1 cellular context compared by ENCODE assay signal in genomic region chr13:48236528-48237353, GRCh38.
TF ChIP-seq lines count a peak whose summit lies in the region.

No MANE protein-coding gene starts in this region.

TF ChIP-seq in HepG2, 621 proteins besides CTCF, POLR2A, EP300 and RAD21 (continued from another document):
- TF ChIP-seq SOX5 (CRISPR knock-in tag; IDR thresholded peaks at IDR 0.05; ENCODE audit: borderline replicate concordance), result peak; percentile 78
- no peak for TF ChIP-seq ZNF20 (CRISPR knock-in tag; IDR thresholded peaks at IDR 0.05)
- TF ChIP-seq HNRNPUL1 (IDR thresholded peaks at IDR 0.05; ENCODE audit: low read depth, low read length), result no peak
- no peak for TF ChIP-seq XRCC5 (optimal IDR thresholded peaks at IDR 0.05; ENCODE audit: low read length)
- TF ChIP-seq FOXP1 (IDR thresholded peaks at IDR 0.05), result no peak
- peak; percentile 65 for TF ChIP-seq FOXP1 (CRISPR knock-in tag; IDR thresholded peaks at IDR 0.05)
- TF ChIP-seq CEBPB (IDR thresholded peaks at IDR 0.05; ENCODE audit: borderline replicate concordance, low read depth, low read length), result peak; percentile 70; the same call in 1 of the 2 replicates
- TF ChIP-seq DMTF1 (CRISPR knock-in tag; IDR thresholded peaks at IDR 0.05), result no peak
- TF ChIP-seq ZNF207 (IDR thresholded peaks at IDR 0.05; ENCODE audit: borderline replicate concordance), result no peak
- peak; percentile 48; the same call in 1 of the 2 replicates for TF ChIP-seq RCOR2 (CRISPR knock-in tag; IDR thresholded peaks at IDR 0.05)
- TF ChIP-seq ZNF274 (CRISPR knock-in tag; IDR thresholded peaks at IDR 0.05), result no peak
- TF ChIP-seq ATF4 (CRISPR knock-in tag; IDR thresholded peaks at IDR 0.05), result peak in 1 of 2 experiments; percentile 62; a peak in 2 of 4 replicates
- TF ChIP-seq ZNF343 (CRISPR knock-in tag; IDR thresholded peaks at IDR 0.05), result no peak
- TF ChIP-seq PPARG (CRISPR knock-in tag; conservative IDR thresholded peaks at IDR 0.05), result 0 out of 2 replicates have a peak, but pooled peaks have one; percentile 23
- peak; percentile 39; the same call in 1 of the 2 replicates for TF ChIP-seq FOXK1 (CRISPR knock-in tag; IDR thresholded peaks at IDR 0.05; ENCODE audit: borderline replicate concordance, low read depth)
- no peak for TF ChIP-seq ZNF558 (CRISPR knock-in tag; IDR thresholded peaks at IDR 0.05; ENCODE audit: borderline replicate concordance)
- TF ChIP-seq BCLAF1 (IDR thresholded peaks at IDR 0.05), result no peak
- TF ChIP-seq AGO1 (IDR thresholded peaks at IDR 0.05; ENCODE audit: low read depth, low read length, poor library complexity, severe bottlenecking), result no peak
- TF ChIP-seq ZNF569 (CRISPR knock-in tag; IDR thresholded peaks at IDR 0.05; ENCODE audit: borderline replicate concordance), result no peak
- TF ChIP-seq SAP130 (CRISPR knock-in tag; IDR thresholded peaks at IDR 0.05; ENCODE audit: low read depth), result peak; percentile 70
- TF ChIP-seq RXRB (CRISPR knock-in tag; IDR thresholded peaks at IDR 0.05; ENCODE audit: borderline replicate concordance), result 0 out of 2 replicates have a peak, but pooled peaks have one; percentile 9
- no peak for TF ChIP-seq SOX6 (IDR thresholded peaks at IDR 0.05)
- TF ChIP-seq SOX6 (CRISPR knock-in tag; IDR thresholded peaks at IDR 0.05), result peak; percentile 81
- 0 out of 2 replicates have a peak, but pooled peaks have one; percentile 6 for TF ChIP-seq RARA (CRISPR knock-in tag; IDR thresholded peaks at IDR 0.05)
- 0 out of 2 replicates have a peak, but pooled peaks have one; percentile 3 for TF ChIP-seq RBFOX2 (IDR thresholded peaks at IDR 0.05; ENCODE audit: low read depth, low read length)
- TF ChIP-seq THAP11 (CRISPR knock-in tag; IDR thresholded peaks at IDR 0.05), result peak; percentile 10; the same call in 1 of the 2 replicates
- peak; percentile 61; the same call in 1 of the 2 replicates for TF ChIP-seq ARID5B (CRISPR knock-in tag; IDR thresholded peaks at IDR 0.05)
- TF ChIP-seq ZNF841 (CRISPR knock-in tag; IDR thresholded peaks at IDR 0.05; ENCODE audit: borderline replicate concordance), result no peak
- no peak for TF ChIP-seq SETDB1 (CRISPR knock-in tag; IDR thresholded peaks at IDR 0.05; ENCODE audit: borderline replicate concordance)
- no peak for TF ChIP-seq CENPT (CRISPR knock-in tag; IDR thresholded peaks at IDR 0.05; ENCODE audit: low read depth)
- peak; percentile 39; the same call in 1 of the 2 replicates for TF ChIP-seq BCL6 (CRISPR knock-in tag; IDR thresholded peaks at IDR 0.05)
- TF ChIP-seq FOXO1 (CRISPR knock-in tag; IDR thresholded peaks at IDR 0.05), result peak; percentile 40; the same call in 1 of the 2 replicates
- peak; percentile 80 for TF ChIP-seq GATAD2A (CRISPR knock-in tag; IDR thresholded peaks at IDR 0.05)
- TF ChIP-seq ZBTB21 (CRISPR knock-in tag; IDR thresholded peaks at IDR 0.05), result peak; percentile 59; the same call in 1 of the 2 replicates
- TF ChIP-seq TGIF2 (CRISPR knock-in tag; IDR thresholded peaks at IDR 0.05), result peak; percentile 71; the same call in 1 of the 2 replicates
- no peak for TF ChIP-seq REST (IDR thresholded peaks at IDR 0.05; ENCODE audit: borderline replicate concordance in 1 of 2, low read depth in 1 of 2, low read length in 2 of 2)
- peak; percentile 31; the same call in 1 of the 2 replicates for TF ChIP-seq HMG20A (CRISPR knock-in tag; IDR thresholded peaks at IDR 0.05; ENCODE audit: borderline replicate concordance)
- peak; percentile 47; the same call in 1 of the 2 replicates for TF ChIP-seq FOXA3 (CRISPR knock-in tag; IDR thresholded peaks at IDR 0.05)
- TF ChIP-seq ZNF800 (CRISPR knock-in tag; IDR thresholded peaks at IDR 0.05), result 0 out of 2 replicates have a peak, but pooled peaks have one; percentile 25
- peak; percentile 67 for TF ChIP-seq CEBPG (CRISPR knock-in tag; IDR thresholded peaks at IDR 0.05)
- 0 out of 2 replicates have a peak, but pooled peaks have one; percentile 10 for TF ChIP-seq FOSL2 (CRISPR knock-in tag; IDR thresholded peaks at IDR 0.05)
- no peak for TF ChIP-seq ZNF605 (CRISPR knock-in tag; IDR thresholded peaks at IDR 0.05)
